9 cellular contexts compared by ENCODE assay signal in genomic region chr15:77493324-77493907, GRCh38.
A peak's percentile ranks its signal among the peaks of the same experiment; 100 is the strongest.
DNase-seq lines count a peak whose midpoint lies in the region; ATAC-seq, FAIRE-seq and TF ChIP-seq lines count a peak whose summit lies in the region.
"Had no signal": no experiment of that assay in that cellular context is flagged by ENCODE, and none has a peak within 500 bp of the region (broad histone marks: within the 10 kb centered on the region; RNA-seq: fewer than 3 reads in every experiment).

No MANE protein-coding gene starts in this region.

- no peak overlapping the region for H3K4me3 Mint-ChIP-seq in activated T-helper 17 cell treated with anti-CD3 and anti-CD28 coated beads, Interleukin-2, amount 50 U/mL, for 72 hours
- no peak overlapping the region for H3K4me3 Mint-ChIP-seq in nephron

- peaks cover 8% of the 10 kb centered on the region for H3K36me3 Mint-ChIP-seq in activated T-helper 17 cell treated with anti-CD3 and anti-CD28 coated beads, Interleukin-2, amount 50 U/mL, for 72 hours (ENCODE audit: low read depth)
- H3K36me3 Mint-ChIP-seq in nephron (ENCODE audit: low read depth): peaks cover 13% of the 10 kb centered on the region

- H3K27me3 Mint-ChIP-seq in activated T-helper 17 cell treated with anti-CD3 and anti-CD28 coated beads, Interleukin-2, amount 50 U/mL, for 72 hours: no peaks in the 10 kb centered on the region
- no peaks in the 10 kb centered on the region for H3K27me3 Mint-ChIP-seq in nephron (ENCODE audit: low read depth)

- H3K9me3 Mint-ChIP-seq in activated T-helper 17 cell treated with anti-CD3 and anti-CD28 coated beads, Interleukin-2, amount 50 U/mL, for 72 hours: no peaks in the 10 kb centered on the region
- H3K9me3 Mint-ChIP-seq in nephron: no peaks in the 10 kb centered on the region

- DNase-seq in GM12892 (ENCODE audit: insufficient read length) (no peak), Kasumi-1 (lab: John Stamatoyannopoulos, UW) (peak; percentile 92 to 95), NCI-H128 (lab: John Stamatoyannopoulos, UW; ENCODE audit: unreplicated experiment) (no peak), RKO (ENCODE audit: low spot score) (no peak)
- DNase-seq: occipital lobe had no signal

- FAIRE-seq in GM12892 (lab: Jason Lieb, UNC): peak; percentile 53

- TF ChIP-seq CTCF in nephron (IDR thresholded peaks at IDR 0.05; ENCODE audit: unreplicated experiment in 3 of 3): no peak

- no peak for TF ChIP-seq POLR2A in GM12892 (IDR thresholded peaks at IDR 0.05; ENCODE audit: low read depth, low read length)

- H3K27ac Mint-ChIP-seq in activated T-helper 17 cell treated with anti-CD3 and anti-CD28 coated beads, Interleukin-2, amount 50 U/mL, for 72 hours: peak overlapping the region; percentile 9
- H3K27ac Mint-ChIP-seq in nephron: peak overlapping the region; percentile 37 to 98 (median 50)

- ATAC-seq in activated T-helper 17 cell treated with anti-CD3 and anti-CD28 coated beads, Interleukin-2, amount 50 U/mL, for 72 hours (replicated peaks): peak; percentile 95
- no peak for ATAC-seq in HG03025 (IDR thresholded peaks at IDR 0.05; ENCODE audit: low FRiP score, unreplicated experiment)
- ATAC-seq in GM21825 (IDR thresholded peaks at IDR 0.05; ENCODE audit: unreplicated experiment): no peak

- H3K4me1 Mint-ChIP-seq in activated T-helper 17 cell treated with anti-CD3 and anti-CD28 coated beads, Interleukin-2, amount 50 U/mL, for 72 hours: peaks cover 18% of the 10 kb centered on the region
- peaks cover 77% of the 10 kb centered on the region for H3K4me1 Mint-ChIP-seq in nephron

Comparison
In these comparisons a context has a peak if more than half of its experiments do, and no peak if none do; other contexts are left out.
1. DNase-seq: peak in Kasumi-1 (2 of 2); none in GM12892 (single experiment), NCI-H128 (single experiment) and RKO (single experiment).